In genomic region chr1:6038603-6039002, GRCh38 we compare ENCODE assay signal across 21 cellular contexts.
"Had no signal": no experiment of that assay in that cellular context is flagged by ENCODE, and none has a peak within 500 bp of the region (broad histone marks: within the 10 kb centered on the region; RNA-seq: fewer than 3 reads in every experiment).

No MANE protein-coding gene starts in this region.

- H3K36me3 ChIP-seq: esophagus squamous epithelium, ovary, right atrium auricular region, thoracic aorta, transverse colon had no signal

- FAIRE-seq: kidney, small intestine had no signal

- H3K4me1 ChIP-seq: esophagus squamous epithelium, foreskin keratinocyte, lower lobe of right lung, transverse colon had no signal

- H3K9me3 ChIP-seq: esophagus squamous epithelium, left ventricle myocardium inferior, lower lobe of right lung, ovary, right atrium auricular region, stomach, thoracic aorta, transverse colon had no signal

- H3K27me3 Mint-ChIP-seq: memory B cell had no signal

- H3K27ac Mint-ChIP-seq: memory B cell, mesothelial cell of epicardium, nephron progenitor cell had no signal

- ATAC-seq: foreskin keratinocyte, left cardiac atrium, lower lobe of right lung had no signal

- DNase-seq: cortex of kidney; effector memory CD4-positive, alpha-beta T cell; esophagus squamous epithelium; foreskin keratinocyte; kidney; left cardiac atrium; left ventricle myocardium inferior; lower lobe of right lung; nephron progenitor cell; ovary; small intestine; stimulated activated CD4-positive, alpha-beta T cell treated with anti-CD3 and anti-CD28 coated beads, Interleukin-12 subunit alpha, Interleukin-12 subunit beta, amount 100 ng/mL, for 4 hours; stimulated activated naive CD4-positive, alpha-beta T cell; stomach; substantia nigra; transverse colon had no signal

- H3K9me3 Mint-ChIP-seq: memory B cell, mesothelial cell of epicardium, nephron progenitor cell had no signal

- H3K4me3 Mint-ChIP-seq: memory B cell, mesothelial cell of epicardium, nephron progenitor cell had no signal

- H3K4me3 ChIP-seq: esophagus squamous epithelium, left ventricle myocardium inferior, lower lobe of right lung, ovary, right atrium auricular region, stomach, thoracic aorta, transverse colon had no signal

- H3K27ac ChIP-seq: epithelial cell of prostate, esophagus squamous epithelium, foreskin keratinocyte, left ventricle myocardium inferior, lower lobe of right lung, ovary, right atrium auricular region, stomach, thoracic aorta, transverse colon had no signal

- H3K36me3 Mint-ChIP-seq: mesothelial cell of epicardium had no signal

- H3K27me3 ChIP-seq: ovary, right atrium auricular region, transverse colon had no signal
